ENCODE assay signal across 10 cellular contexts in genomic region chr1:61743716-61744620, GRCh38. TPM values are rescaled to one million over a fixed set of nuclear protein-coding genes. Genes with fewer than 3 reads are reported as not detected.
DNase-seq lines count a peak whose midpoint lies in the region; ATAC-seq, FAIRE-seq and TF ChIP-seq lines count a peak whose summit lies in the region.
"Had no signal": no experiment of that assay in that cellular context is flagged by ENCODE, and none has a peak within 500 bp of the region (broad histone marks: within the 10 kb centered on the region; RNA-seq: fewer than 3 reads in every experiment).

No MANE protein-coding gene starts in this region.

- TF ChIP-seq CTCF in choroid plexus epithelial cell (conservative IDR thresholded peaks at IDR 0.05; ENCODE audit: low read depth, low read length): no peak

- no peaks in the 10 kb centered on the region for H3K9me3 ChIP-seq in CD4-positive, alpha-beta memory T cell (ENCODE audit: control insufficient read depth in 1 of 2, low read length in 2 of 2)

- intact Hi-C loops in CD4-positive, alpha-beta memory T cell (cut with micrococcal nuclease): loop anchor here (2.0 kb wide), 1 partner anchor 39 kb away; no protein-coding TSS in a partner anchor

- peaks cover 25% of the 10 kb centered on the region for H3K4me1 ChIP-seq in CD4-positive, alpha-beta memory T cell (ENCODE audit: insufficient read depth, low read length)

- CTCF ChIA-PET in CD4-positive, alpha-beta memory T cell (lab: Charles Lee; ENCODE audit: partially characterized antibody): interaction anchor here (0.7 to 1.2 kb wide), 4 partner anchors 9 to 35 kb away, joined by 3 to 4 read pairs (median 3); no protein-coding TSS in a partner anchor

- DNase-seq in CD4-positive, alpha-beta memory T cell: no peak
- DNase-seq in choroid plexus epithelial cell (ENCODE audit: low read depth): peak; percentile 31
- DNase-seq in naive thymus-derived CD8-positive, alpha-beta T cell: no peak
- DNase-seq in HTR-8/SVneo (ENCODE audit: insufficient read length, low spot score): no peak
- no peak for DNase-seq in activated gamma-delta T cell (lab: John Stamatoyannopoulos, UW)
- no peak for DNase-seq in activated CD4-positive, alpha-beta T cell treated with anti-CD3 and anti-CD28 coated beads, Interleukin-2, amount 50 U/mL, for 1 hour
- no peak for DNase-seq in NCI-H1092 treated with DMSO at 0.1 percent for 48 hours (lab: John Stamatoyannopoulos, UW)
- DNase-seq: T-helper 9 cell had no signal

- peaks cover 29 to 41% (median 35%) of the 10 kb centered on the region in 4 donors for H3K4me1 Mint-ChIP-seq in CD4-positive, alpha-beta memory T cell
- peaks cover 17 to 26% (median 23%) of the 10 kb centered on the region in 3 donors for H3K4me1 Mint-ChIP-seq in IgD-negative memory B cell
- H3K4me1 Mint-ChIP-seq in naive thymus-derived CD8-positive, alpha-beta T cell: peaks cover 19 to 42% (median 29%) of the 10 kb centered on the region in 4 donors

- H3K36me3 ChIP-seq in CD4-positive, alpha-beta memory T cell (ENCODE audit: insufficient read depth, low read length): no peaks in the 10 kb centered on the region

- peak overlapping the region; percentile 51 to 91 (median 78) for H3K27ac Mint-ChIP-seq in CD4-positive, alpha-beta memory T cell
- H3K27ac Mint-ChIP-seq in IgD-negative memory B cell: peak overlapping the region in 2 of 3 donors; percentile 23 to 69
- H3K27ac Mint-ChIP-seq in naive thymus-derived CD8-positive, alpha-beta T cell: peak overlapping the region; percentile 26 to 94 (median 86)

- no peak for ATAC-seq in naive thymus-derived CD8-positive, alpha-beta T cell

- FAIRE-seq in HTR-8/SVneo (lab: Jason Lieb, UNC): no peak
- FAIRE-seq: endometrium had no signal

- peaks cover 4 to 9% of the 10 kb centered on the region in 2 donors for H3K36me3 Mint-ChIP-seq in CD4-positive, alpha-beta memory T cell
- H3K36me3 Mint-ChIP-seq in IgD-negative memory B cell: no peaks in the 10 kb centered on the region
- peaks cover 0 to 3% (median 0%) of the 10 kb centered on the region in 3 donors for H3K36me3 Mint-ChIP-seq in naive thymus-derived CD8-positive, alpha-beta T cell

- H3K27me3 ChIP-seq in CD4-positive, alpha-beta memory T cell (ENCODE audit: insufficient read depth, low read length): no peaks in the 10 kb centered on the region

- H3K4me3 Mint-ChIP-seq in CD4-positive, alpha-beta memory T cell: peak overlapping the region; percentile 67 to 88 (median 80)
- H3K4me3 Mint-ChIP-seq in IgD-negative memory B cell: peak overlapping the region; percentile 62 to 85 (median 84)
- H3K4me3 Mint-ChIP-seq in naive thymus-derived CD8-positive, alpha-beta T cell: peak overlapping the region; percentile 67 to 88 (median 78)

- H3K9me3 Mint-ChIP-seq in CD4-positive, alpha-beta memory T cell: no peaks in the 10 kb centered on the region
- H3K9me3 Mint-ChIP-seq in IgD-negative memory B cell: no peaks in the 10 kb centered on the region
- no peaks in the 10 kb centered on the region for H3K9me3 Mint-ChIP-seq in naive thymus-derived CD8-positive, alpha-beta T cell

- H3K4me3 ChIP-seq in CD4-positive, alpha-beta memory T cell (ENCODE audit: low read length in 2 of 2): no peak overlapping the region
- no peak overlapping the region for H3K4me3 ChIP-seq in choroid plexus epithelial cell (ENCODE audit: low read depth, low read length)

- H3K27ac ChIP-seq in CD4-positive, alpha-beta memory T cell (ENCODE audit: low read depth, low read length): no peak overlapping the region

- POLR2A ChIA-PET in CD4-positive, alpha-beta memory T cell (lab: Charles Lee; ENCODE audit: partially characterized antibody): interaction anchor here (0.8 to 2.4 kb wide), 3 partner anchors 18 to 39 kb away, joined by 3 to 16 read pairs (median 3); partner anchors contain the start of gene TM2D1
- POLR2A ChIA-PET in naive thymus-derived CD8-positive, alpha-beta T cell (lab: Charles Lee): interaction anchor here (0.5 to 2.3 kb wide), 5 partner anchors 15 to 39 kb away, joined by 3 to 7 read pairs (median 5); partner anchors contain the start of gene TM2D1

- no peaks in the 10 kb centered on the region for H3K27me3 Mint-ChIP-seq in CD4-positive, alpha-beta memory T cell
- H3K27me3 Mint-ChIP-seq in IgD-negative memory B cell: no peaks in the 10 kb centered on the region
- H3K27me3 Mint-ChIP-seq in naive thymus-derived CD8-positive, alpha-beta T cell: no peaks in the 10 kb centered on the region

RNA-seq across cellular contexts. Expression of gene PATJ, which starts 1.7 kb away (rescaled TPM):
- total RNA-seq in CD4-positive, alpha-beta memory T cell: 10 to 100 TPM; 38.9 to 49.0 TPM
- polyA plus RNA-seq in CD4-positive, alpha-beta memory T cell: 10 to 100 TPM; 10.1 to 37.1 TPM
- 17.4 TPM for polyA plus RNA-seq in IgD-negative memory B cell
- total RNA-seq in naive thymus-derived CD8-positive, alpha-beta T cell: 10 to 100 TPM; 33.2 to 33.8 TPM
- 10 to 100 TPM; 13.4 to 17.5 (median 17.3) TPM for polyA plus RNA-seq in naive thymus-derived CD8-positive, alpha-beta T cell

RNA-seq across cellular contexts. Expression of gene TM2D1, which starts 19.0 kb away (rescaled TPM):
- 10 to 100 TPM; 50.7 to 55.1 TPM for total RNA-seq in CD4-positive, alpha-beta memory T cell
- 10 to 100 TPM; 33.3 to 38.8 TPM for polyA plus RNA-seq in CD4-positive, alpha-beta memory T cell
- polyA plus RNA-seq in IgD-negative memory B cell: 46.8 TPM
- total RNA-seq in naive thymus-derived CD8-positive, alpha-beta T cell: 10 to 100 TPM; 46.9 to 47.3 TPM
- 10 to 100 TPM; 27.7 to 37.9 (median 32.1) TPM for polyA plus RNA-seq in naive thymus-derived CD8-positive, alpha-beta T cell
